ENCODE assay signal across 36 cellular contexts in genomic region chr19:35054626-35055025, GRCh38. TPM values are rescaled to one million over a fixed set of nuclear protein-coding genes. Genes with fewer than 3 reads are reported as not detected.
"Had no signal": no experiment of that assay in that cellular context is flagged by ENCODE, and none has a peak within 500 bp of the region (broad histone marks: within the 10 kb centered on the region; RNA-seq: fewer than 3 reads in every experiment).

No MANE protein-coding gene starts in this region.

- FAIRE-seq: astrocyte, TTC549 had no signal

- H3K36me3 ChIP-seq: adrenal gland, brain microvascular endothelial cell, breast epithelium had no signal

- H3K27ac ChIP-seq: adrenal gland, body of pancreas, brain microvascular endothelial cell, breast epithelium, VCaP had no signal

- H3K4me1 ChIP-seq: adrenal gland, breast epithelium had no signal

- H3K4me3 ChIP-seq: adrenal gland, body of pancreas, breast epithelium had no signal

- ATAC-seq: activated CD8-positive, alpha-beta T cell treated with anti-CD3 and anti-CD28 coated beads for 36 hours; activated naive CD4-positive, alpha-beta T cell treated with anti-CD3 and anti-CD28 coated beads, Interleukin-2, amount 50 U/mL, for 72 hours; activated T-cell treated with anti-CD3 and anti-CD28 coated beads, Interleukin-2, amount 50 U/mL, for 4 hours; activated T-cell treated with anti-CD3 and anti-CD28 coated beads, Interleukin-2, amount 50 U/mL, for 72 hours; activated T-helper 17 cell treated with anti-CD3 and anti-CD28 coated beads, Interleukin-2, amount 50 U/mL, for 72 hours; body of pancreas had no signal

- DNase-seq: activated B cell treated with CpG ODN at 0.5 μM for 24 hours; activated CD4-positive, alpha-beta memory T cell treated with anti-CD3 and anti-CD28 coated beads for 36 hours; activated CD4-positive, alpha-beta T cell treated with anti-CD3 and anti-CD28 coated beads for 4 hours; activated CD4-positive, alpha-beta T cell treated with anti-CD3 and anti-CD28 coated beads, Interleukin-2, amount 10 ng/mL, durations not matched to agents 24 days and 14 days; activated CD4-positive, alpha-beta T cell treated with anti-CD3 and anti-CD28 coated beads, Interleukin-2, amount 50 U/mL, for 1 hour; activated CD4-positive, alpha-beta T cell treated with anti-CD3 and anti-CD28 coated beads, Interleukin-2, amount 50 U/mL, for 4 hours; activated CD4-positive, CD25-positive, alpha-beta regulatory T cell treated with anti-CD3 and anti-CD28 coated beads, Interleukin-2, amount 50 U/mL, for 72 hours; activated CD8-positive, alpha-beta memory T cell treated with anti-CD3 and anti-CD28 coated beads, Interleukin-2, amount 50 U/mL, for 4 hours; activated CD8-positive, alpha-beta T cell treated with anti-CD3 and anti-CD28 coated beads for 36 hours; activated effector memory CD4-positive, alpha-beta T cell treated with anti-CD3 and anti-CD28 coated beads, Interleukin-2, amount 50 U/mL, for 16 hours; activated gamma-delta T cell treated with Interleukin-2 at 50 U/mL for 16 hours; activated naive CD4-positive, alpha-beta T cell; activated naive CD4-positive, alpha-beta T cell treated with anti-CD3 and anti-CD28 coated beads for 36 hours; activated naive CD4-positive, alpha-beta T cell treated with anti-CD3 and anti-CD28 coated beads, Interleukin-2, amount 50 U/mL, for 16 hours; activated naive CD8-positive, alpha-beta T cell treated with anti-CD3 and anti-CD28 coated beads for 36 hours; activated T-cell treated with anti-CD3 and anti-CD28 coated beads for 4 hours; activated T-cell treated with anti-CD3 and anti-CD28 coated beads, Interleukin-2, amount 50 U/mL, for 1 hour; activated T-cell treated with anti-CD3 and anti-CD28 coated beads, Interleukin-2, amount 50 U/mL, for 4 hours; activated T-cell treated with anti-CD3 and anti-CD28 coated beads, Interleukin-2, amount 50 U/mL, for 72 hours; adrenal gland; amniotic stem cell; aorta; body of pancreas; brain microvascular endothelial cell; central memory CD4-positive, alpha-beta T cell; T-helper 1 cell; T-helper 2 cell; T-helper 9 cell had no signal

- H3K9me3 ChIP-seq: adrenal gland, body of pancreas, breast epithelium had no signal

- H3K27me3 ChIP-seq: adrenal gland, body of pancreas, brain microvascular endothelial cell, breast epithelium had no signal

RNA-seq across cellular contexts. Expression of gene HPN, which starts 13.1 kb away (rescaled TPM):
- total RNA-seq: activated B cell treated with CpG ODN at 0.5 μM for 24 hours; activated CD8-positive, alpha-beta memory T cell treated with anti-CD3 and anti-CD28 coated beads for 36 hours; activated naive CD4-positive, alpha-beta T cell treated with anti-CD3 and anti-CD28 coated beads for 36 hours; activated naive CD4-positive, alpha-beta T cell treated with anti-CD3 and anti-CD28 coated beads, Interleukin-2, amount 50 U/mL, for 72 hours; activated T-helper 1 cell treated with anti-CD3 and anti-CD28 coated beads, Interleukin-12 subunit alpha, Interleukin-12 subunit beta, Interleukin-2, Interleukin-4 antibody, amounts not matched to agents 30 ng/mL and 10 ng/mL and 1 ng/mL, durations not matched to agents 14 hours and 24 hours and 36 hours had no signal
- polyA plus RNA-seq: aorta had no signal
